ENCODE assay signal across 18 cellular contexts in the genomic region with DNA sequence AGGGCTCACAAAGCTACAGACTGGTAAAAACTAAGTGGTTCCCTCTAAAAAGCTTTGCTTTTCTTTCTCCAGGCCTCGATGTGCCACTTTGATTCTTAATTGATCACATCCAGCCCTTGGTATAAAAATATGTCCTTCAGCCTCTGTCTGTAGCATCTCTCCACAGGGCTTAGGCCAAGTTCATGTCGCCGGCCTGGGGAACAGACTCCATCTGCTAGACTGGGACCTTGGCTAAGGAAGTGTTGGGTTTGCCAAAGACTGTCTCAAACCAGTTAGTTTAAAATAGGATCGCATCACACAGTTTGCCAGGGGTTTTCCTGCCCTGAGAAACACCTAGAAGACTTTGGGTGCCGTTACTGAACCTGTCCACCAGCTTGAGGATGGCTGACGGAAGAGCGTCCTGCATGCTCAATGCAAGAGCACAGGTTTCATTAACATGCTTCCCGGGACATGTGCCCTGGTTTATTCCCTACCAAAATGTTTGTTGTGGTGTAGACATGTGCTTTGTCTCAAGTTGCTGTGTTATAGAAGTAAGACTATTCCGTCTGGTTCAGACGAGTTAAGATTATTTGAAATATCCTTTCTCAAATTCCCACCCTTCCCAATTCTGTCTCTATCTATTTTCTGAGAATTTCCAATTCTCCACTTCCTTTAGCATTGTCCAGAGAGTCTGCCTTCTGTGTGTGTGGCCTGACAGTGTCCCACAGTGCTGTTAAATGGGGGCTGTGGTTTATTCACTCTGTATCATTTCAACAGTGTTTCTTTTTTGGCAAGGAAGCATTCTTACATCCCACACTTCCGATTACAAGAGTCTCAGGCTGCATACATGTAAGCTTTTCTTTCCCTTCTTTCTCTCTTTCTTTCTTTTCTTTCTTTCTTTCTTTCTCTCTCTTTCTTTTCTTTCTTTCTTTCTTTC.
"Had no signal": no experiment of that assay in that cellular context is flagged by ENCODE, and none has a peak within 500 bp of the region (broad histone marks: within the 10 kb centered on the region; RNA-seq: fewer than 3 reads in every experiment).

No MANE protein-coding gene starts in this region.

- H3K4me3 ChIP-seq: ovary, psoas muscle, sigmoid colon, spleen, tibial nerve had no signal

- ATAC-seq: activated CD4-positive, CD25-positive, alpha-beta regulatory T cell treated with anti-CD3 and anti-CD28 coated beads, Interleukin-2, amount 50 U/mL, for 24 hours; activated CD8-positive, alpha-beta T cell treated with anti-CD3 and anti-CD28 coated beads, Interleukin-2, amount 10 ng/mL, durations not matched to agents 7 days and 5 days; left colon; psoas muscle had no signal

- H3K36me3 ChIP-seq: brain microvascular endothelial cell, ovary, sigmoid colon, spleen, tibial nerve had no signal

- H3K27ac ChIP-seq: brain microvascular endothelial cell, ovary, psoas muscle, sigmoid colon, spleen, tibial nerve had no signal

- H3K27me3 ChIP-seq: brain microvascular endothelial cell, ovary, sigmoid colon, spleen, tibial nerve had no signal

- H3K9me3 ChIP-seq: ovary, psoas muscle, sigmoid colon had no signal

- DNase-seq: activated CD4-positive, alpha-beta T cell treated with anti-CD3 and anti-CD28 coated beads, Interleukin-2, amount 10 ng/mL, durations not matched to agents 7 days and 5 days; activated CD8-positive, alpha-beta T cell treated with anti-CD3 and anti-CD28 coated beads, Interleukin-2, amount 10 ng/mL, durations not matched to agents 7 days and 5 days; activated effector memory CD4-positive, alpha-beta T cell treated with Interleukin-2 at 50 U/mL for 16 hours; activated naive CD4-positive, alpha-beta T cell treated with anti-CD3 and anti-CD28 coated beads, Interleukin-2, amount 50 U/mL, for 16 hours; activated T-cell treated with anti-CD3 and anti-CD28 coated beads, Interleukin-2, amount 50 U/mL, for 24 hours; aorta; brain microvascular endothelial cell; cortex of kidney; erythroblast; left colon; ovary; psoas muscle; sigmoid colon; spleen; stimulated activated naive CD4-positive, alpha-beta T cell; substantia nigra had no signal

- H3K4me1 ChIP-seq: psoas muscle, sigmoid colon, spleen, tibial nerve had no signal
